In the genomic region with DNA sequence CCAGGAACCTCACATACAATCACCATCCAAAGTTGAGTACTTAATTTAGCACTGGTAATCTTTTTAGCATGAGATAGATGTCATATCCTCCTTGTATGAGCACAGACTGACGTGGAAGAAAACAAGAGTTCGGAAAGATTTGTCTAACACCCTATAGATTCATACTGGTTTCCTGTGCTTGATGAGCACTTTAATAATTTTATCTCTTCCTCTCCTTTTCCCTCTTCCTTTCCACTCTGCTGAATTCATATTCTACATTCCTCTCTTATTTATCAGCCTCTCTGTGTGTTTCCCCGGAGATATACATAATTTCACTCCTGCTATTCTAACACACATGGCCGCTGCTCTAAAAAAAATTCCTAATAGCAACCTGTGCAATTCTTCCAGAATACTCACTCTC, we compare ENCODE assay signal across 26 cellular contexts.
"Had no signal": no experiment of that assay in that cellular context is flagged by ENCODE, and none has a peak within 500 bp of the region (broad histone marks: within the 10 kb centered on the region; RNA-seq: fewer than 3 reads in every experiment).

No MANE protein-coding gene starts in this region.

- H3K27me3 Mint-ChIP-seq: naive thymus-derived CD4-positive, alpha-beta T cell had no signal

- H3K9me3 Mint-ChIP-seq: stimulated activated effector memory CD8-positive, alpha-beta T cell treated with anti-CD3 and anti-CD28 coated beads, Interleukin-12 subunit alpha, Interleukin-12 subunit beta, amount 100 ng/mL, for 72 hours had no signal

- H3K4me3 Mint-ChIP-seq: effector memory CD8-positive, alpha-beta T cell; naive thymus-derived CD4-positive, alpha-beta T cell; nephron; neural progenitor cell; stimulated activated effector memory CD8-positive, alpha-beta T cell treated with anti-CD3 and anti-CD28 coated beads, Interleukin-12 subunit alpha, Interleukin-12 subunit beta, amount 100 ng/mL, for 72 hours had no signal

- H3K27ac Mint-ChIP-seq: effector memory CD8-positive, alpha-beta T cell; naive thymus-derived CD4-positive, alpha-beta T cell; nephron; neural progenitor cell; stimulated activated effector memory CD8-positive, alpha-beta T cell treated with anti-CD3 and anti-CD28 coated beads, Interleukin-12 subunit alpha, Interleukin-12 subunit beta, amount 100 ng/mL, for 72 hours had no signal

- H3K4me1 ChIP-seq: foreskin keratinocyte, gastroesophageal sphincter, heart left ventricle, left lung, parathyroid adenoma, prostate gland, right atrium auricular region, sigmoid colon, stomach, thyroid gland, vagina had no signal

- ATAC-seq: effector memory CD8-positive, alpha-beta T cell; foreskin keratinocyte; gastroesophageal sphincter; heart left ventricle; left cardiac atrium; left lung; naive thymus-derived CD4-positive, alpha-beta T cell; stimulated activated effector memory CD8-positive, alpha-beta T cell treated with anti-CD3 and anti-CD28 coated beads, Interleukin-12 subunit alpha, Interleukin-12 subunit beta, amount 100 ng/mL, for 72 hours had no signal

- H3K4me1 Mint-ChIP-seq: naive thymus-derived CD4-positive, alpha-beta T cell; stimulated activated effector memory CD8-positive, alpha-beta T cell treated with anti-CD3 and anti-CD28 coated beads, Interleukin-12 subunit alpha, Interleukin-12 subunit beta, amount 100 ng/mL, for 72 hours had no signal

- DNase-seq: cortex of kidney; effector memory CD8-positive, alpha-beta T cell; foreskin keratinocyte; heart left ventricle; left cardiac atrium; left lung; mammary epithelial cell; mesendoderm; midbrain; naive thymus-derived CD4-positive, alpha-beta T cell; sigmoid colon; stimulated activated CD4-positive, alpha-beta T cell treated with anti-CD3 and anti-CD28 coated beads, Interleukin-2, amount 100 ng/mL, for 24 hours; stimulated activated CD4-positive, alpha-beta T cell treated with anti-CD3 and anti-CD28 coated beads, Interleukin-4, amount 100 ng/mL, for 24 hours; stimulated activated naive CD4-positive, alpha-beta T cell treated with Interleukin-2 at 50 U/mL for 16 hours; stomach; thyroid gland; trophoblast cell had no signal

- H3K36me3 ChIP-seq: gastroesophageal sphincter, heart left ventricle, left lung, neural progenitor cell, prostate gland, right atrium auricular region, sigmoid colon, stomach, thyroid gland, vagina had no signal

- H3K36me3 Mint-ChIP-seq: stimulated activated effector memory CD8-positive, alpha-beta T cell treated with anti-CD3 and anti-CD28 coated beads, Interleukin-12 subunit alpha, Interleukin-12 subunit beta, amount 100 ng/mL, for 72 hours had no signal

- H3K27me3 ChIP-seq: foreskin keratinocyte, gastroesophageal sphincter, heart left ventricle, hepatocyte, left lung, neural progenitor cell, right atrium auricular region, sigmoid colon, stomach, thyroid gland, vagina had no signal

- H3K9me3 ChIP-seq: gastroesophageal sphincter, prostate gland, sigmoid colon, thyroid gland, vagina had no signal

- H3K27ac ChIP-seq: foreskin keratinocyte, gastroesophageal sphincter, heart left ventricle, hepatocyte, left lung, neural progenitor cell, parathyroid adenoma, prostate gland, right atrium auricular region, sigmoid colon, stomach, thyroid gland, vagina had no signal

- H3K4me3 ChIP-seq: gastroesophageal sphincter, heart left ventricle, hepatocyte, left lung, neural progenitor cell, prostate gland, right atrium auricular region, sigmoid colon, stomach, thyroid gland, vagina had no signal
